ENCODE assay signal across 1 cellular context in genomic region chr6:136792066-136792944, GRCh38.
TF ChIP-seq lines count a peak whose summit lies in the region.

TSS of gene MAP3K5 (minus strand) at chr6:136792477. CDS start at chr6:136792157, 320 bp downstream.

TF ChIP-seq in HEK293, 187 proteins besides CTCF, POLR2A, EP300 and RAD21 (continued from another document):
- TF ChIP-seq PRDM2 (tag by site-specific recombination; IDR thresholded peaks at IDR 0.05; ENCODE audit: borderline replicate concordance): 0 out of 2 replicates have a peak, but pooled peaks have one; percentile 48
- TF ChIP-seq ZNF585B (tag by site-specific recombination; IDR thresholded peaks at IDR 0.05): no peak
- TF ChIP-seq ZNF707 (tag by site-specific recombination; IDR thresholded peaks at IDR 0.05): no peak
- TF ChIP-seq ZIC2 (tag by site-specific recombination; IDR thresholded peaks at IDR 0.05): peak; percentile 63; the same call in 1 of the 2 replicates
- peak; percentile 99 for TF ChIP-seq ZNF423 (tag by site-specific recombination; IDR thresholded peaks at IDR 0.05)
- no peak for TF ChIP-seq PBX3 (CRISPR knock-in tag; IDR thresholded peaks at IDR 0.05)
- TF ChIP-seq REST (tag by site-specific recombination; IDR thresholded peaks at IDR 0.05): no peak; the same call in 1 of the 2 replicates
- no peak; the same call in 1 of the 2 replicates for TF ChIP-seq ZNF513 (tag by site-specific recombination; IDR thresholded peaks at IDR 0.05)
- TF ChIP-seq ZNF830 (tag by site-specific recombination; IDR thresholded peaks at IDR 0.05; ENCODE audit: low read depth): no peak
- peak; percentile 46; the same call in 1 of the 2 replicates for TF ChIP-seq ZNF391 (tag by site-specific recombination; IDR thresholded peaks at IDR 0.05; ENCODE audit: borderline replicate concordance, low read depth)
- no peak for TF ChIP-seq KLF8 (tag by site-specific recombination; IDR thresholded peaks at IDR 0.05)
- no peak; the same call in 1 of the 2 replicates for TF ChIP-seq ZNF324 (tag by site-specific recombination; IDR thresholded peaks at IDR 0.05)
- no peak for TF ChIP-seq ZNF157 (tag by site-specific recombination; IDR thresholded peaks at IDR 0.05)
- no peak for TF ChIP-seq ZNF610 (tag by site-specific recombination; IDR thresholded peaks at IDR 0.05; ENCODE audit: borderline replicate concordance)
- peak; percentile 88 for TF ChIP-seq EGR2 (tag by site-specific recombination; IDR thresholded peaks at IDR 0.05; ENCODE audit: low read depth)
- TF ChIP-seq ZNF660 (tag by site-specific recombination; IDR thresholded peaks at IDR 0.05): peak; percentile 59; the same call in 1 of the 2 replicates
- no peak for TF ChIP-seq HOXA7 (CRISPR knock-in tag; IDR thresholded peaks at IDR 0.05; ENCODE audit: borderline replicate concordance)
- no peak for TF ChIP-seq ZNF211 (tag by site-specific recombination; IDR thresholded peaks at IDR 0.05; ENCODE audit: low read depth)
- TF ChIP-seq PRDM10 (tag by site-specific recombination; IDR thresholded peaks at IDR 0.05): peak; percentile 67
- TF ChIP-seq MZF1 (tag by site-specific recombination; IDR thresholded peaks at IDR 0.05; ENCODE audit: borderline replicate concordance): no peak
- 0 out of 2 replicates have a peak, but pooled peaks have one; percentile 11 for TF ChIP-seq ZSCAN5A (tag by site-specific recombination; IDR thresholded peaks at IDR 0.05)
- no peak for TF ChIP-seq ZNF704 (tag by site-specific recombination; IDR thresholded peaks at IDR 0.05)
- TF ChIP-seq ZBTB48 (tag by site-specific recombination; IDR thresholded peaks at IDR 0.05): peak; percentile 75; the same call in 1 of the 2 replicates
- TF ChIP-seq ZNF677 (tag by site-specific recombination; IDR thresholded peaks at IDR 0.05): 0 out of 2 replicates have a peak, but pooled peaks have one; percentile 17
- no peak; the same call in 1 of the 2 replicates for TF ChIP-seq ZNF10 (tag by site-specific recombination; IDR thresholded peaks at IDR 0.05)
- peak; percentile 94 for TF ChIP-seq ZNF777 (tag by site-specific recombination; IDR thresholded peaks at IDR 0.05; ENCODE audit: borderline replicate concordance)
- TF ChIP-seq WT1 (tag by site-specific recombination; IDR thresholded peaks at IDR 0.05): 0 out of 2 replicates have a peak, but pooled peaks have one; percentile 30
- TF ChIP-seq ZNF133 (tag by site-specific recombination; IDR thresholded peaks at IDR 0.05): 0 out of 2 replicates have a peak, but pooled peaks have one; percentile 12
- peak; percentile 67 for TF ChIP-seq ZNF843 (tag by site-specific recombination; IDR thresholded peaks at IDR 0.05)
- no peak for TF ChIP-seq ZNF776 (tag by site-specific recombination; IDR thresholded peaks at IDR 0.05; ENCODE audit: borderline replicate concordance)
- 0 out of 2 replicates have a peak, but pooled peaks have one; percentile 3 for TF ChIP-seq ZSCAN30 (tag by site-specific recombination; IDR thresholded peaks at IDR 0.05)
- TF ChIP-seq ZNF596 (tag by site-specific recombination; IDR thresholded peaks at IDR 0.05): peak; percentile 29
- TF ChIP-seq RBAK (tag by site-specific recombination; IDR thresholded peaks at IDR 0.05): no peak
- TF ChIP-seq PRDM6 (tag by site-specific recombination; IDR thresholded peaks at IDR 0.05): no peak
- TF ChIP-seq TCF7L2 (IDR thresholded peaks at IDR 0.05; ENCODE audit: borderline replicate concordance, low read depth, low read length): no peak
- peak; percentile 59; the same call in 1 of the 2 replicates for TF ChIP-seq ZNF366 (tag by site-specific recombination; conservative IDR thresholded peaks at IDR 0.05)
